ENCODE assay signal across 8 cellular contexts in the genomic region with DNA sequence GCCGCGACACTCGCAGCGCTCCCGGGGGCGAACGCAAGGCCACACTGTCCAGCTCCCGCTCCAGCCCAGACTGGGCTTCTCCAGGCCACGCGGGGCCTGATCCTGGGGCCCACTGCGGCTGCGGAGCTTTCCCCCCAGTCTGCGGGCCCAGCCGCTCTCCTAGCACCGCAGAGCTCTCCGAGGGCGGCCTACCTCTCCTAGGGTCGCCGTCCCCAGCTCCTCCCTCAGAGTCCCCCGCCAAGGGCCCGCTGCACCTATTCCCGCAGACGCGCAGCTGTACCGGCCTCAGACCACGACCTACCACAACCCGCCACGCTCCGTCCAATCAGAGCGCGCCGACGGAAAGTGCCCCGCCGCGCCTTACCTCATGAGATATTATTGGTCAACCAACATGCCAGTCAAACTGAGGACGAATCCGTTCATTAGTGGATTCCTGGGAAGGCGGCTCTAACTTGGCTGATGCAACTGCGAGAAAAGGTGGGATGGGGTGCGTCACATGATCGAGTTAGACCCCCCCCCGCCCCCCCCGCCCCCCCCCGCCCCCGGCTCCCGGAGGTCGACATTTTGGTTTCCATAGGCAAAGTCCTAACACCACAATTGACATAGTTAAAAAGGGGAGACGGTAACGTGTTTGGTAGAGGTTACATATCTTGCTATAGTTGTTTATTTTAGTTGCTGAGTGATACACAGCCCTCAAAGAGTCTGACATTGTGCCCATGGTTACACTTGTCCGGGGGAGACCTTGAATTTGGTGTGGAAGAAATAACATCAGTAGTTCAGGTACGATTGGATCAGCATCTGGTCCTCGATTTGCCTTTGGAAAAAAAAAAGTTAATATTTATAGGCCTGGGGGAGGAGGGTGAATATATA. TPM values are rescaled to one million over a fixed set of nuclear protein-coding genes. Genes with fewer than 3 reads are reported as not detected.
DNase-seq lines count a peak whose midpoint lies in the region; ATAC-seq and TF ChIP-seq lines count a peak whose summit lies in the region.

A gene (minus strand): TSS at position 278 of the 870 bp plus-strand sequence. CDS start 6,743 bp downstream, outside the sequence.

- in situ Hi-C loops in GM13976 (cut with MboI; ENCODE audit: low sequenced_read_pairs, unreplicated experiment): no loop called here

- intact Hi-C loops in T-helper 1 cell treated with Interleukin-12 subunit alpha and Interleukin-12 subunit beta and Interleukin-4 antibody, amounts not matched to agents 30 ng/mL and 1 ng/mL, for 36 hours (cut with micrococcal nuclease): loop anchor here (1.0 to 10.0 kb wide), 9 partner anchors 10 to 1595 kb away; a partner anchor contains a TSS
- intact Hi-C loops in left cardiac atrium (cut with DNase I): no loop called here

- peak within 1 kb of the TSS; percentile 99 for H3K27ac Mint-ChIP-seq in progenitor cell of endocrine pancreas

- H3K9me3 Mint-ChIP-seq in progenitor cell of endocrine pancreas (ENCODE audit: low read depth): no peaks in the 10 kb centered on the region

- H3K36me3 Mint-ChIP-seq in progenitor cell of endocrine pancreas (ENCODE audit: insufficient read depth): peaks cover 2% of the 10 kb centered on the region

- no peaks in the 10 kb centered on the region for H3K27me3 Mint-ChIP-seq in progenitor cell of endocrine pancreas

- DNase-seq in GM13976 (ENCODE audit: low spot score) (peak; percentile 98), NCI-H146 treated with DMSO at 0.1 percent for 48 hours (lab: John Stamatoyannopoulos, UW; ENCODE audit: unreplicated experiment) (peak; percentile 92), amniotic stem cell (lab: John Stamatoyannopoulos, UW) (peak; percentile 100), left cardiac atrium (peak; percentile 97), progenitor cell of endocrine pancreas (ENCODE audit: low spot score, unreplicated experiment) (peak; percentile 96), ureter (ENCODE audit: low spot score) (peak; percentile 98)

- H3K4me1 Mint-ChIP-seq in progenitor cell of endocrine pancreas (ENCODE audit: low read depth): peaks cover 5% of the 10 kb centered on the region

- TF ChIP-seq CTCF in GM13976 (IDR thresholded peaks at IDR 0.05; ENCODE audit: borderline replicate concordance, control extremely low read depth, extremely low read depth, insufficient read depth, missing control alignments) (no peak), progenitor cell of endocrine pancreas (IDR thresholded peaks at IDR 0.05; ENCODE audit: unreplicated experiment) (peak; percentile 0)

- ATAC-seq in HG02870 (IDR thresholded peaks at IDR 0.05; ENCODE audit: unreplicated experiment) (peak; percentile 97), left cardiac atrium (peak; percentile 99)

- H3K4me3 Mint-ChIP-seq in progenitor cell of endocrine pancreas (ENCODE audit: low read depth): peak within 1 kb of the TSS; percentile 92

RNA-seq across cellular contexts. Expression of the gene that starts here (rescaled TPM):
- total RNA-seq in T-helper 1 cell treated with Interleukin-12 subunit alpha and Interleukin-12 subunit beta and Interleukin-4 antibody, amounts not matched to agents 30 ng/mL and 1 ng/mL, for 36 hours: 98.4 and 101 TPM in 2 replicates
- total RNA-seq in left cardiac atrium (10 to 100 TPM; 62.0 to 69.7 TPM), progenitor cell of endocrine pancreas (113 and 114 TPM in 2 replicates), ureter (155 TPM)

Comparison
In these comparisons a context has a peak if more than half of its experiments do, and no peak if none do; other contexts are left out.
1. Peak in every context shown above with its lines: DNase-seq and ATAC-seq.